In genomic region chr3:183212096-183212495, GRCh38 we compare ENCODE assay signal across 1 cellular context.
TF ChIP-seq lines count a peak whose summit lies in the region.

No MANE protein-coding gene starts in this region.

TF ChIP-seq in HepG2, 621 proteins besides CTCF, POLR2A, EP300 and RAD21 (continued from another document):
- TF ChIP-seq CEBPB (IDR thresholded peaks at IDR 0.05; ENCODE audit: borderline replicate concordance, low read depth, low read length) (no peak), ARNT (IDR thresholded peaks at IDR 0.05) (no peak), ZNF782 (CRISPR knock-in tag; IDR thresholded peaks at IDR 0.05; ENCODE audit: borderline replicate concordance) (no peak)
